ENCODE assay signal across 23 cellular contexts in genomic region chr16:30728321-30728720, GRCh38. TPM values are rescaled to one million over a fixed set of nuclear protein-coding genes. Genes with fewer than 3 reads are reported as not detected.
DNase-seq lines count a peak whose midpoint lies in the region; ATAC-seq and TF ChIP-seq lines count a peak whose summit lies in the region.
"Had no signal": no experiment of that assay in that cellular context is flagged by ENCODE, and none has a peak within 500 bp of the region (broad histone marks: within the 10 kb centered on the region; RNA-seq: fewer than 3 reads in every experiment).

No MANE protein-coding gene starts in this region.

- H2BK20ac ChIP-seq in H9 (ENCODE audit: low read depth, low read length, poor library complexity, severe bottlenecking) = no peak overlapping the region

- no peak overlapping the region for H3K4me3 Mint-ChIP-seq in CD4-positive, alpha-beta T cell
- H3K4me3 Mint-ChIP-seq in H9 (no peak overlapping the region), chondrocyte (ENCODE audit: unreplicated experiment) (no peak overlapping the region), progenitor cell of endocrine pancreas (ENCODE audit: low read depth) (no peak overlapping the region)

- no peaks in the 10 kb centered on the region; the same call in 1 of the 2 replicates for H3K79me2 ChIP-seq in H9 (ENCODE audit: insufficient read depth, low read length)

- H3K9ac ChIP-seq in H9 (ENCODE audit: extremely low read depth, insufficient read length, low read length) = peak overlapping the region; percentile 16
- H3K9ac ChIP-seq: GM23248, KMS-11 had no signal

- no peak overlapping the region for H2BK15ac ChIP-seq in H9 (ENCODE audit: low read depth, low read length)

- no peak overlapping the region for H3K56ac ChIP-seq in H9 (ENCODE audit: insufficient read length, low read depth, low read length)

- no peak overlapping the region for H4K8ac ChIP-seq in H9 (replicated peaks; ENCODE audit: insufficient read length, low read depth, low read length)

- no peak overlapping the region for H2AK5ac ChIP-seq in H9 (ENCODE audit: insufficient read length, low read length)

- CTCF ChIA-PET in CD4-positive, alpha-beta T cell (lab: Charles Lee) = no interaction called here

- no peak overlapping the region for H2BK120ac ChIP-seq in H9 (ENCODE audit: low read depth, low read length, poor library complexity, severe bottlenecking)

- H3K14ac ChIP-seq in H9 (ENCODE audit: insufficient read depth, low read length) = no peak overlapping the region

- no peaks in the 10 kb centered on the region for H3K23me2 ChIP-seq in H9 (ENCODE audit: insufficient read length, low read depth, low read length, poor library complexity, severe bottlenecking)

- no peak overlapping the region for H4K5ac ChIP-seq in H9 (ENCODE audit: insufficient read length, low read depth, low read length)

- no peaks in the 10 kb centered on the region for H4K20me1 ChIP-seq in H9 (ENCODE audit: control insufficient read depth, insufficient read depth, insufficient read length)

- H2BK5ac ChIP-seq in H9 (ENCODE audit: insufficient read length, low read length) = no peak overlapping the region

- POLR2A ChIA-PET in CD4-positive, alpha-beta T cell (lab: Charles Lee) = no interaction called here

- H3K4me1 Mint-ChIP-seq in CD4-positive, alpha-beta T cell (ENCODE audit: low read depth) = peaks cover 4% of the 10 kb centered on the region
- H3K4me1 Mint-ChIP-seq in H9 = peaks cover 9 to 10% of the 10 kb centered on the region in 2 experiments
- no peaks in the 10 kb centered on the region for H3K4me1 Mint-ChIP-seq in chondrocyte (ENCODE audit: low read depth)
- H3K4me1 Mint-ChIP-seq in progenitor cell of endocrine pancreas (ENCODE audit: low read depth) = peaks cover 1% of the 10 kb centered on the region

- H4K91ac ChIP-seq in H9 (ENCODE audit: insufficient read length, low read depth, low read length) = no peak overlapping the region

- no peak overlapping the region for H3K27ac ChIP-seq in CD4-positive, alpha-beta T cell (ENCODE audit: low read depth, low read length)
- H3K27ac ChIP-seq in H9 (ENCODE audit: insufficient read length, low read depth, low read length) = no peak overlapping the region
- H3K27ac ChIP-seq: GM23248, KMS-11, PC-9 had no signal

- DNase-seq in CD4-positive, alpha-beta T cell = no peak
- DNase-seq in H9 (no peak), chondrocyte (ENCODE audit: low spot score) (no peak), progenitor cell of endocrine pancreas (ENCODE audit: low spot score, unreplicated experiment) (no peak), GM19238 (ENCODE audit: insufficient read length, low spot score) (no peak), T1000 (lab: John Stamatoyannopoulos, UW) (no peak), GM20000 (ENCODE audit: low spot score) (no peak)
- DNase-seq: DMS53, EL, GF-D8, GM23248, IMR-90, NCI-H1092 treated with DMSO at 0.1 percent for 48 hours, NCI-H1436 treated with DMSO at 0.1 percent for 48 hours, NCI-H1930, NCI-H226, NCI-H510A treated with DMSO at 0.1 percent for 48 hours, NCI-H748 treated with DMSO at 0.1 percent for 48 hours, PC-9, SIG-M5 had no signal

- H3K4ac ChIP-seq in H9 (ENCODE audit: low read depth, low read length) = no peak overlapping the region

- no peak overlapping the region for H2BK12ac ChIP-seq in H9 (ENCODE audit: insufficient read length, low read depth, low read length)

- H3T11ph ChIP-seq in H9 (ENCODE audit: low read length) = no peak overlapping the region

- no peaks in the 10 kb centered on the region for H3K27me3 Mint-ChIP-seq in CD4-positive, alpha-beta T cell
- H3K27me3 Mint-ChIP-seq in H9 (ENCODE audit: low read depth) = no peaks in the 10 kb centered on the region
- H3K27me3 Mint-ChIP-seq in chondrocyte (ENCODE audit: low read depth) = no peaks in the 10 kb centered on the region
- no peaks in the 10 kb centered on the region for H3K27me3 Mint-ChIP-seq in progenitor cell of endocrine pancreas

- peaks cover 89% of the 10 kb centered on the region for H3K36me3 Mint-ChIP-seq in CD4-positive, alpha-beta T cell (ENCODE audit: low read depth)
- H3K36me3 Mint-ChIP-seq in H9 (ENCODE audit: insufficient read depth in 1 of 3, low read depth in 3 of 3) (peaks cover 41 to 75% (median 59%) of the 10 kb centered on the region in 3 experiments), chondrocyte (ENCODE audit: low read depth) (peaks cover 34% of the 10 kb centered on the region), progenitor cell of endocrine pancreas (ENCODE audit: insufficient read depth) (peaks cover 42% of the 10 kb centered on the region)

- H3K27me3 ChIP-seq in CD4-positive, alpha-beta T cell (ENCODE audit: control insufficient read depth, insufficient read depth, low read length) = no peaks in the 10 kb centered on the region
- H3K27me3 ChIP-seq in H9 (ENCODE audit: insufficient read depth, low read length) = no peaks in the 10 kb centered on the region

- no peak for ATAC-seq in CD4-positive, alpha-beta T cell (ENCODE audit: poor library complexity)
- ATAC-seq: HCT116, SK-N-SH treated with all-trans-retinoic acid at 6 μM for 48 hours had no signal

- H3K4me1 ChIP-seq in H9 (ENCODE audit: insufficient read depth, low read length) = peaks cover 2% of the 10 kb centered on the region; the same call in 1 of the 2 replicates

- peak overlapping the region; percentile 2 for H3K27ac Mint-ChIP-seq in CD4-positive, alpha-beta T cell
- H3K27ac Mint-ChIP-seq in H9 (peak overlapping the region in 1 of 3 experiments; percentile 34; a peak in 2 of 7 replicates), chondrocyte (ENCODE audit: unreplicated experiment) (peak overlapping the region; percentile 5), progenitor cell of endocrine pancreas (peak overlapping the region; percentile 52)

- H3K9me3 ChIP-seq in CD4-positive, alpha-beta T cell (ENCODE audit: control insufficient read depth, low read length) = no peaks in the 10 kb centered on the region
- no peaks in the 10 kb centered on the region for H3K9me3 ChIP-seq in H9 (ENCODE audit: control insufficient read depth, low read depth, low read length)

- no peaks in the 10 kb centered on the region for H3K79me1 ChIP-seq in H9 (ENCODE audit: insufficient read depth, low read depth, low read length, poor library complexity, severe bottlenecking)

- H3K9me3 Mint-ChIP-seq in CD4-positive, alpha-beta T cell = no peaks in the 10 kb centered on the region
- H3K9me3 Mint-ChIP-seq in H9 = peaks cover 0 to 2% of the 10 kb centered on the region in 2 experiments; a peak in 2 of 5 replicates
- H3K9me3 Mint-ChIP-seq in chondrocyte (ENCODE audit: low read depth) = no peaks in the 10 kb centered on the region
- H3K9me3 Mint-ChIP-seq in progenitor cell of endocrine pancreas (ENCODE audit: low read depth) = no peaks in the 10 kb centered on the region

- H3K23ac ChIP-seq in H9 (ENCODE audit: insufficient read length, low read depth, low read length) = no peak overlapping the region

- H3K4me2 ChIP-seq in H9 (ENCODE audit: insufficient read depth, insufficient read length, low read length) = no peak overlapping the region
- H3K4me2 ChIP-seq: KMS-11, PC-9 had no signal

- no peak for TF ChIP-seq CTCF in CD4-positive, alpha-beta T cell (IDR thresholded peaks at IDR 0.05)
- TF ChIP-seq CTCF in H9 (conservative IDR thresholded peaks at IDR 0.05) (no peak), chondrocyte (IDR thresholded peaks at IDR 0.05) (no peak), progenitor cell of endocrine pancreas (IDR thresholded peaks at IDR 0.05; ENCODE audit: unreplicated experiment) (no peak), GM20000 (IDR thresholded peaks at IDR 0.05; ENCODE audit: extremely low read depth, missing control alignments) (no peak)

- no peak overlapping the region for H2AFZ ChIP-seq in H9 (ENCODE audit: low read length)
- H2AFZ ChIP-seq: GM23248, PC-9 had no signal

- intact Hi-C loops in CD4-positive, alpha-beta T cell (cut with DNase I, micrococcal nuclease) = no loop called here

- WGBS in H9 (ENCODE audit: extremely low coverage, insufficient read length, low lambda C conversion rate) = no CpG with 5 or more reads among the region's 6 CpGs

- H3K18ac ChIP-seq in H9 (ENCODE audit: insufficient read length, low read depth, low read length) = no peak overlapping the region

RNA-seq across cellular contexts. Expression of gene PHKG2, which starts 19.9 kb away (rescaled TPM):
- total RNA-seq in CD4-positive, alpha-beta T cell = 10 to 100 TPM; 24.8 to 25.2 TPM
- total RNA-seq in H9 (2021) (46.6 and 47.9 TPM in 2 replicates), chondrocyte (18.8 to 28.1 TPM (median 19.0 TPM) in 3 replicates), progenitor cell of endocrine pancreas (53.5 and 61.8 TPM in 2 replicates)

RNA-seq across cellular contexts. Expression of gene SRCAP, which starts 29.4 kb away (rescaled TPM):
- total RNA-seq in CD4-positive, alpha-beta T cell = 10 to 100 TPM; 59.5 to 60.1 TPM
- total RNA-seq in H9 (2021) = 63.1 and 65.5 TPM in 2 replicates
- total RNA-seq in chondrocyte = 49.2 to 63.9 TPM (median 52.5 TPM) in 3 replicates
- total RNA-seq in progenitor cell of endocrine pancreas = 103 and 104 TPM in 2 replicates

RNA-seq across cellular contexts. Expression of gene CFAP119, which starts 33.5 kb away (rescaled TPM):
- total RNA-seq in CD4-positive, alpha-beta T cell = 1 to 10 TPM; 1.7 to 2.2 TPM
- 5.4 and 7.4 TPM in 2 replicates for total RNA-seq in H9 (2021)
- 6.3 to 10.0 TPM (median 7.1 TPM) in 3 replicates for total RNA-seq in chondrocyte
- total RNA-seq in progenitor cell of endocrine pancreas = 19.3 and 22.2 TPM in 2 replicates

RNA-seq across cellular contexts. Expression of gene RNF40, which starts 33.8 kb away (rescaled TPM):
- total RNA-seq in CD4-positive, alpha-beta T cell = 10 to 100 TPM; 63.0 to 65.2 TPM
- total RNA-seq in H9 (2021) (103 and 106 TPM in 2 replicates), chondrocyte (71.1 to 104 TPM (median 78.6 TPM) in 3 replicates), progenitor cell of endocrine pancreas (137 and 155 TPM in 2 replicates)

RNA-seq across cellular contexts. Expression of gene ZNF629, which starts 58.7 kb away (rescaled TPM):
- total RNA-seq in CD4-positive, alpha-beta T cell = 1 to 10 TPM; 1.6 to 1.7 TPM
- total RNA-seq in H9 (2021) = 20.0 TPM in 2 replicates
- total RNA-seq in chondrocyte = 18.8 to 20.2 TPM (median 18.9 TPM) in 3 replicates
- total RNA-seq in progenitor cell of endocrine pancreas = 33.0 and 35.0 TPM in 2 replicates
